8 cellular contexts compared by ENCODE assay signal in the genomic region with DNA sequence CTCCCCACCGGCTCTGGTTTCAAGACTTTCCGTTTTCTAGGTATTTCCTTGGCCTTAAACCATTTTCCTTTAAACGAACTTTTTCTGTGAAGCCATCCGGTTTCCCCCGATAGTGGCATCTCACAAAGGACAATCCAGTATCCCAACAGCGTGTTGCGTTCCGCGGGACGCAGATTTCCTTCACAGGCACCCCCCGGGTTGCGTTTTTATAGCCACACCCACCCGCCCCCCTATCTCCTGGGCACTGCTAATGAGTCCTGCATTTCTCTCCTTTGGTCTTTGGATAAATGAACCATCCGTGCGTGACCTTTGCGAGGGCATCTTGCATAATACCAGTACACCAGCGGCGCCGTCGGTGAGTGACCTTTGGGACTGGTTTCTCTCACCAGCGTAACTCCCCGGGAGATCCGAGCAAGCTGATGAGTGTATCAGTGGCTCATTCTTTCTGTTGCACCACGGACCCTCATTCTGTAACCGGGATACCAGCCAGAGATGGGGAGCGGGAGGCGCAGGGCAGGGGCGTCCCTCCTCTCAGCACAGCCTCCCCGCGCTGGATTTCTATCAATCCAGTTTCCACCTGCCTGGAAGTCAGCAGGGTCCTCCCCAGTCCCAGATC. TPM values are rescaled to one million over a fixed set of nuclear protein-coding genes. Genes with fewer than 3 reads are reported as not detected.
A peak's percentile ranks its signal among the peaks of the same experiment; 100 is the strongest.
DNase-seq lines count a peak whose midpoint lies in the region; ATAC-seq and TF ChIP-seq lines count a peak whose summit lies in the region.

No MANE protein-coding gene starts in this region.

- peaks cover 13% of the 10 kb centered on the region for H3K4me1 ChIP-seq in osteoblast (ENCODE audit: insufficient read depth, low read length)

- H3K27ac ChIP-seq in WERI-Rb-1 (no peak overlapping the region), osteoblast (ENCODE audit: low read depth, low read length) (peak overlapping the region; percentile 74)

- peaks cover 0 to 1% (median 0%) of the 10 kb centered on the region in 7 donors for H3K9me3 Mint-ChIP-seq in CD14-positive monocyte

- intact Hi-C loops in CD14-positive monocyte (cut with micrococcal nuclease): loop anchor here (2.0 to 10.0 kb wide), 3 partner anchors 54 to 256 kb away; a partner anchor contains a TSS

- peaks cover 0 to 5% (median 3%) of the 10 kb centered on the region in 3 donors for H3K27me3 Mint-ChIP-seq in CD14-positive monocyte (ENCODE audit: low read depth in 3 of 3)

- peaks cover 32% of the 10 kb centered on the region for H3K4me1 Mint-ChIP-seq in CD14-positive monocyte

- peak overlapping the region; percentile 94 for H2AFZ ChIP-seq in osteoblast (ENCODE audit: low read length)

- H4K20me1 ChIP-seq in osteoblast (ENCODE audit: insufficient read depth, low read length): no peaks in the 10 kb centered on the region

- H3K27me3 ChIP-seq in WERI-Rb-1 (ENCODE audit: insufficient read depth, low read depth, severe bottlenecking): no peaks in the 10 kb centered on the region
- H3K27me3 ChIP-seq in osteoblast (ENCODE audit: insufficient read depth, low read length): no peaks in the 10 kb centered on the region

- H3K27ac Mint-ChIP-seq in CD14-positive monocyte: peak overlapping the region; percentile 88 to 96 (median 91)

- TF ChIP-seq CTCF in CD14-positive monocyte (IDR thresholded peaks at IDR 0.05) (no peak), WERI-Rb-1 (IDR thresholded peaks at IDR 0.05; ENCODE audit: low read depth, low read length) (no peak), osteoblast (IDR thresholded peaks at IDR 0.05; ENCODE audit: extremely low read depth, low read depth, low read length) (no peak)

- DNase-seq in CD14-positive monocyte (ENCODE audit: low spot score) (peak; percentile 96), HS-27A (ENCODE audit: low read depth) (peak; percentile 45), WERI-Rb-1 (no peak), fibroblast of peridontal ligament (ENCODE audit: extremely low read depth) (peak; percentile 64), osteoblast (ENCODE audit: insufficient read length, low spot score, missing footprints) (peak; percentile 91), GM19240 (ENCODE audit: insufficient read length, low spot score) (no peak), DMS114 treated with DMSO at 0.1 percent for 48 hours (lab: John Stamatoyannopoulos, UW; ENCODE audit: unreplicated experiment) (no peak)

- peak; percentile 21 for ATAC-seq in GM19043 (IDR thresholded peaks at IDR 0.05; ENCODE audit: low read depth, unreplicated experiment)

- peak overlapping the region; percentile 81 to 87 for H3K4me3 Mint-ChIP-seq in CD14-positive monocyte

- peaks cover 13 to 23% of the 10 kb centered on the region in 2 donors for H3K36me3 Mint-ChIP-seq in CD14-positive monocyte

- H3K4me2 ChIP-seq in osteoblast (ENCODE audit: insufficient read depth, low read length): peak overlapping the region; percentile 96

- no peaks in the 10 kb centered on the region for H3K79me2 ChIP-seq in osteoblast (ENCODE audit: insufficient read depth, low read length)

- H3K4me3 ChIP-seq in WERI-Rb-1 (ENCODE audit: low read depth, low read length): peak overlapping the region; percentile 47
- peak overlapping the region; percentile 94 for H3K4me3 ChIP-seq in osteoblast (ENCODE audit: insufficient read depth, low read length)

- H3K9me3 ChIP-seq in WERI-Rb-1 (ENCODE audit: severe bottlenecking): no peaks in the 10 kb centered on the region
- no peaks in the 10 kb centered on the region for H3K9me3 ChIP-seq in osteoblast (ENCODE audit: low read depth, low read length)

- peaks cover 3% of the 10 kb centered on the region; the same call in 1 of the 2 replicates for H3K36me3 ChIP-seq in WERI-Rb-1
- no peaks in the 10 kb centered on the region for H3K36me3 ChIP-seq in osteoblast (ENCODE audit: insufficient read depth, low read length)

RNA-seq across cellular contexts. Expression of a gene that starts 0.6 kb away (rescaled TPM):
- polyA plus RNA-seq in CD14-positive monocyte: 100 to 1,000 TPM; 146 to 281 TPM
- 19.7 and 45.2 TPM in 2 replicates for total RNA-seq in osteoblast

RNA-seq across cellular contexts. Expression of a gene that starts 27.7 kb away (rescaled TPM):
- polyA plus RNA-seq in CD14-positive monocyte: 100 to 1,000 TPM; 200 to 208 TPM
- 80.7 and 83.2 TPM in 2 replicates for total RNA-seq in osteoblast

Comparison
In these comparisons a context has a peak if more than half of its experiments do, and no peak if none do; other contexts are left out.
1. DNase-seq: peak in CD14-positive monocyte (single experiment), HS-27A (single experiment), fibroblast of peridontal ligament (single experiment) and osteoblast (single experiment); none in WERI-Rb-1 (single experiment), GM19240 (single experiment) and DMS114 treated with DMSO at 0.1 percent for 48 hours (single experiment).